Comparison of ENCODE assay signal across 1 cellular context in the genomic region with DNA sequence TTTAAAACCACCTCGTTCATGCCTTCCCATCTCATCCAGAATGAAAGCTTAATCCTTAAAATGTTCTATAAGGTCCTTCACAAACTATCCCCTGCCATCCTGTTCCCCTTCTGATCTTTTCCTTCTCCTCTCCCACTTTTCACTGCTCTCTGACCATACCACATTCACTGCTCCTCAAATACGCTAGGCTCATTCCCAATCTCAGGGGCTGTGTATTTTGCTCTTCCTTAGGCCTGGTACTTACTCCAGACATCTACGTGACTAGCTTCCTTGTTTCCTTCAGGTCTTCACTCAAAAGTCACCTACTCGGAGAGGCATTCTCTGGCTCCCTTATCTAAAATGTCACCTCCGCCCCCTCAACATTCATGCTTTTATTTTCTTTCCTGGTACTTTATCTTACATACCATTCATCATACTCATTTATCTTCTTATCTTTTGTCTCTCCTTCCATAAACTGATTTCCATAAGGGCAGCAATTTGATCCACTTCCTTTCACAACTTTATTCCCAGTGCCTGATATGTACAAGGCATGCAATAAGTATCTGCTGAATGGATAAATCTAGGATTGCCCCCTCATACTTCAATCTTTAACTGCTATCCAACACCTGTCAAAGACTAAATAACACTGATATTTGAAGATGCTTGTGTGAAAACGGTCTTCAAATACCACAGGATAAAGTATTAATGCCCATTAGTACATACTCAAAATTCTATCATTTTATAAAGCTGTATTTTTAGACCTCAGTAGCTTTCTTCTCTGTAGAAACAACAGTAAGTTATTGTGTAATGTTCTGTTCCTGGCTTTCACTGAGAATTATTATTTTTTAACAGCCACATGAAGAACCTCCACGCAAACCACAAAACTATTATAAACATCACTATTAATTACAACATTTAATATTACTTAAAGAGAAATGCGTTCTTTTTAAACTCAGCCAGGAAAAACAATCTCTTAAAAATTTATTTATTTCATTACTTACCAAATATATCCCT.
TF ChIP-seq lines count a peak whose summit lies in the region.

No MANE protein-coding gene starts in this region.

TF ChIP-seq in K562, 482 proteins besides CTCF, POLR2A, EP300 and RAD21 (continues in another document):
- TF ChIP-seq MAFG (tag; conservative IDR thresholded peaks at IDR 0.05) (no peak), ZKSCAN1 (IDR thresholded peaks at IDR 0.05; ENCODE audit: low read depth, low read length) (no peak), ZEB2 (IDR thresholded peaks at IDR 0.05) (peak; percentile 77), CBFA2T3 (IDR thresholded peaks at IDR 0.05) (peak; percentile 89), MAFK (IDR thresholded peaks at IDR 0.05; ENCODE audit: low read length) (no peak), RCOR1 (IDR thresholded peaks at IDR 0.05; ENCODE audit: borderline replicate concordance in 1 of 2, low read depth in 2 of 2, low read length in 2 of 2) (peak in 1 of 2 experiments; percentile 66; a peak in 1 of 4 replicates), RNF2 (IDR thresholded peaks at IDR 0.05) (0 out of 2 replicates have a peak, but pooled peaks have one; percentile 28), ATF7 (IDR thresholded peaks at IDR 0.05) (no peak), ZNF124 (CRISPR knock-in tag; IDR thresholded peaks at IDR 0.05) (no peak), TAL1 (IDR thresholded peaks at IDR 0.05) (peak; percentile 52; the same call in 1 of the 2 replicates), ZNF3 (CRISPR knock-in tag; IDR thresholded peaks at IDR 0.05) (no peak), IRF2 (CRISPR knock-in tag; IDR thresholded peaks at IDR 0.05) (no peak), HCFC1 (IDR thresholded peaks at IDR 0.05; ENCODE audit: low read depth, low read length) (no peak), JUND (IDR thresholded peaks at IDR 0.05; ENCODE audit: borderline replicate concordance, low read depth, low read length) (peak; percentile 43; the same call in 1 of the 2 replicates), JUND (tag; IDR thresholded peaks at IDR 0.05; ENCODE audit: borderline replicate concordance, low read depth, low read length) (peak; percentile 35; the same call in 1 of the 3 replicates), ZNF133 (CRISPR knock-in tag; IDR thresholded peaks at IDR 0.05) (no peak), CBFA2T2 (conservative IDR thresholded peaks at IDR 0.05) (peak; percentile 65), SUPT5H (IDR thresholded peaks at IDR 0.05) (no peak), GTF2F1 (IDR thresholded peaks at IDR 0.05; ENCODE audit: low read depth, low read length) (no peak), ZNF212 (CRISPR knock-in tag; IDR thresholded peaks at IDR 0.05) (no peak), CCNT2 (IDR thresholded peaks at IDR 0.05; ENCODE audit: borderline replicate concordance, extremely low read depth, insufficient read length, low read depth, low read length) (peak; percentile 17), PTRF (tag; IDR thresholded peaks at IDR 0.05) (0 out of 2 replicates have a peak, but pooled peaks have one; percentile 13), KAT8 (IDR thresholded peaks at IDR 0.05; ENCODE audit: low read depth) (no peak), ARID1B (IDR thresholded peaks at IDR 0.05) (peak; percentile 89), ZNF764 (CRISPR knock-in tag; IDR thresholded peaks at IDR 0.05; ENCODE audit: low read depth) (no peak), CTBP1 (IDR thresholded peaks at IDR 0.05; ENCODE audit: borderline replicate concordance) (peak; percentile 58; the same call in 1 of the 2 replicates), CXXC5 (CRISPR knock-in tag; IDR thresholded peaks at IDR 0.05) (no peak), HDAC2 (IDR thresholded peaks at IDR 0.05) (0 out of 2 replicates have a peak, but pooled peaks have one; percentile 20), PCBP2 (IDR thresholded peaks at IDR 0.05; ENCODE audit: low read depth, low read length, poor library complexity, severe bottlenecking) (no peak), CREB1 (IDR thresholded peaks at IDR 0.05) (no peak; the same call in 1 of the 2 replicates), CREB1 (CRISPR knock-in tag; IDR thresholded peaks at IDR 0.05) (no peak)
- TF ChIP-seq, protein P1, sequence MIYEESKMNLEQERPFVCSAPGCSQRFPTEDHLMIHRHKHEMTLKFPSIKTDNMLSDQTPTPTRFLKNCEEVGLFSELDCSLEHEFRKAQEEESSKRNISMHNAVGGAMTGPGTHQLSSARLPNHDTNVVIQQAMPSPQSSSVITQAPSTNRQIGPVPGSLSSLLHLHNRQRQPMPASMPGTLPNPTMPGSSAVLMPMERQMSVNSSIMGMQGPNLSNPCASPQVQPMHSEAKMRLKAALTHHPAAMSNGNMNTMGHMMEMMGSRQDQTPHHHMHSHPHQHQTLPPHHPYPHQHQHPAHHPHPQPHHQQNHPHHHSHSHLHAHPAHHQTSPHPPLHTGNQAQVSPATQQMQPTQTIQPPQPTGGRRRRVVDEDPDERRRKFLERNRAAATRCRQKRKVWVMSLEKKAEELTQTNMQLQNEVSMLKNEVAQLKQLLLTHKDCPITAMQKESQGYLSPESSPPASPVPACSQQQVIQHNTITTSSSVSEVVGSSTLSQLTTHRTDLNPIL (CRISPR knock-in tag; IDR thresholded peaks at IDR 0.05) = no peak
- TF ChIP-seq, protein P2, sequence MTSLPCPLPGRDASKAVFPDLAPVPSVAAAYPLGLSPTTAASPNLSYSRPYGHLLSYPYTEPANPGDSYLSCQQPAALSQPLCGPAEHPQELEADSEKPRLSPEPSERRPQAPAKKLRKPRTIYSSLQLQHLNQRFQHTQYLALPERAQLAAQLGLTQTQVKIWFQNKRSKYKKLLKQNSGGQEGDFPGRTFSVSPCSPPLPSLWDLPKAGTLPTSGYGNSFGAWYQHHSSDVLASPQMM (CRISPR knock-in tag; IDR thresholded peaks at IDR 0.05) = no peak
- TF ChIP-seq, protein P3, sequence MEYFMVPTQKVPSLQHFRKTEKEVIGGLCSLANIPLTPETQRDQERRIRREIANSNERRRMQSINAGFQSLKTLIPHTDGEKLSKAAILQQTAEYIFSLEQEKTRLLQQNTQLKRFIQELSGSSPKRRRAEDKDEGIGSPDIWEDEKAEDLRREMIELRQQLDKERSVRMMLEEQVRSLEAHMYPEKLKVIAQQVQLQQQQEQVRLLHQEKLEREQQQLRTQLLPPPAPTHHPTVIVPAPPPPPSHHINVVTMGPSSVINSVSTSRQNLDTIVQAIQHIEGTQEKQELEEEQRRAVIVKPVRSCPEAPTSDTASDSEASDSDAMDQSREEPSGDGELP (CRISPR knock-in tag; IDR thresholded peaks at IDR 0.05; ENCODE audit: borderline replicate concordance) = no peak
- TF ChIP-seq, protein P4, sequence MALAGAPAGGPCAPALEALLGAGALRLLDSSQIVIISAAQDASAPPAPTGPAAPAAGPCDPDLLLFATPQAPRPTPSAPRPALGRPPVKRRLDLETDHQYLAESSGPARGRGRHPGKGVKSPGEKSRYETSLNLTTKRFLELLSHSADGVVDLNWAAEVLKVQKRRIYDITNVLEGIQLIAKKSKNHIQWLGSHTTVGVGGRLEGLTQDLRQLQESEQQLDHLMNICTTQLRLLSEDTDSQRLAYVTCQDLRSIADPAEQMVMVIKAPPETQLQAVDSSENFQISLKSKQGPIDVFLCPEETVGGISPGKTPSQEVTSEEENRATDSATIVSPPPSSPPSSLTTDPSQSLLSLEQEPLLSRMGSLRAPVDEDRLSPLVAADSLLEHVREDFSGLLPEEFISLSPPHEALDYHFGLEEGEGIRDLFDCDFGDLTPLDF (CRISPR knock-in tag; IDR thresholded peaks at IDR 0.05) = no peak
- TF ChIP-seq, protein P5, sequence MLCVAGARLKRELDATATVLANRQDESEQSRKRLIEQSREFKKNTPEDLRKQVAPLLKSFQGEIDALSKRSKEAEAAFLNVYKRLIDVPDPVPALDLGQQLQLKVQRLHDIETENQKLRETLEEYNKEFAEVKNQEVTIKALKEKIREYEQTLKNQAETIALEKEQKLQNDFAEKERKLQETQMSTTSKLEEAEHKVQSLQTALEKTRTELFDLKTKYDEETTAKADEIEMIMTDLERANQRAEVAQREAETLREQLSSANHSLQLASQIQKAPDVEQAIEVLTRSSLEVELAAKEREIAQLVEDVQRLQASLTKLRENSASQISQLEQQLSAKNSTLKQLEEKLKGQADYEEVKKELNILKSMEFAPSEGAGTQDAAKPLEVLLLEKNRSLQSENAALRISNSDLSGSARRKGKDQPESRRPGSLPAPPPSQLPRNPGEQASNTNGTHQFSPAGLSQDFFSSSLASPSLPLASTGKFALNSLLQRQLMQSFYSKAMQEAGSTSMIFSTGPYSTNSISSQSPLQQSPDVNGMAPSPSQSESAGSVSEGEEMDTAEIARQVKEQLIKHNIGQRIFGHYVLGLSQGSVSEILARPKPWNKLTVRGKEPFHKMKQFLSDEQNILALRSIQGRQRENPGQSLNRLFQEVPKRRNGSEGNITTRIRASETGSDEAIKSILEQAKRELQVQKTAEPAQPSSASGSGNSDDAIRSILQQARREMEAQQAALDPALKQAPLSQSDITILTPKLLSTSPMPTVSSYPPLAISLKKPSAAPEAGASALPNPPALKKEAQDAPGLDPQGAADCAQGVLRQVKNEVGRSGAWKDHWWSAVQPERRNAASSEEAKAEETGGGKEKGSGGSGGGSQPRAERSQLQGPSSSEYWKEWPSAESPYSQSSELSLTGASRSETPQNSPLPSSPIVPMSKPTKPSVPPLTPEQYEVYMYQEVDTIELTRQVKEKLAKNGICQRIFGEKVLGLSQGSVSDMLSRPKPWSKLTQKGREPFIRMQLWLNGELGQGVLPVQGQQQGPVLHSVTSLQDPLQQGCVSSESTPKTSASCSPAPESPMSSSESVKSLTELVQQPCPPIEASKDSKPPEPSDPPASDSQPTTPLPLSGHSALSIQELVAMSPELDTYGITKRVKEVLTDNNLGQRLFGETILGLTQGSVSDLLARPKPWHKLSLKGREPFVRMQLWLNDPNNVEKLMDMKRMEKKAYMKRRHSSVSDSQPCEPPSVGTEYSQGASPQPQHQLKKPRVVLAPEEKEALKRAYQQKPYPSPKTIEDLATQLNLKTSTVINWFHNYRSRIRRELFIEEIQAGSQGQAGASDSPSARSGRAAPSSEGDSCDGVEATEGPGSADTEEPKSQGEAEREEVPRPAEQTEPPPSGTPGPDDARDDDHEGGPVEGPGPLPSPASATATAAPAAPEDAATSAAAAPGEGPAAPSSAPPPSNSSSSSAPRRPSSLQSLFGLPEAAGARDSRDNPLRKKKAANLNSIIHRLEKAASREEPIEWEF (CRISPR knock-in tag; IDR thresholded peaks at IDR 0.05) = no peak
- TF ChIP-seq, protein P6, sequence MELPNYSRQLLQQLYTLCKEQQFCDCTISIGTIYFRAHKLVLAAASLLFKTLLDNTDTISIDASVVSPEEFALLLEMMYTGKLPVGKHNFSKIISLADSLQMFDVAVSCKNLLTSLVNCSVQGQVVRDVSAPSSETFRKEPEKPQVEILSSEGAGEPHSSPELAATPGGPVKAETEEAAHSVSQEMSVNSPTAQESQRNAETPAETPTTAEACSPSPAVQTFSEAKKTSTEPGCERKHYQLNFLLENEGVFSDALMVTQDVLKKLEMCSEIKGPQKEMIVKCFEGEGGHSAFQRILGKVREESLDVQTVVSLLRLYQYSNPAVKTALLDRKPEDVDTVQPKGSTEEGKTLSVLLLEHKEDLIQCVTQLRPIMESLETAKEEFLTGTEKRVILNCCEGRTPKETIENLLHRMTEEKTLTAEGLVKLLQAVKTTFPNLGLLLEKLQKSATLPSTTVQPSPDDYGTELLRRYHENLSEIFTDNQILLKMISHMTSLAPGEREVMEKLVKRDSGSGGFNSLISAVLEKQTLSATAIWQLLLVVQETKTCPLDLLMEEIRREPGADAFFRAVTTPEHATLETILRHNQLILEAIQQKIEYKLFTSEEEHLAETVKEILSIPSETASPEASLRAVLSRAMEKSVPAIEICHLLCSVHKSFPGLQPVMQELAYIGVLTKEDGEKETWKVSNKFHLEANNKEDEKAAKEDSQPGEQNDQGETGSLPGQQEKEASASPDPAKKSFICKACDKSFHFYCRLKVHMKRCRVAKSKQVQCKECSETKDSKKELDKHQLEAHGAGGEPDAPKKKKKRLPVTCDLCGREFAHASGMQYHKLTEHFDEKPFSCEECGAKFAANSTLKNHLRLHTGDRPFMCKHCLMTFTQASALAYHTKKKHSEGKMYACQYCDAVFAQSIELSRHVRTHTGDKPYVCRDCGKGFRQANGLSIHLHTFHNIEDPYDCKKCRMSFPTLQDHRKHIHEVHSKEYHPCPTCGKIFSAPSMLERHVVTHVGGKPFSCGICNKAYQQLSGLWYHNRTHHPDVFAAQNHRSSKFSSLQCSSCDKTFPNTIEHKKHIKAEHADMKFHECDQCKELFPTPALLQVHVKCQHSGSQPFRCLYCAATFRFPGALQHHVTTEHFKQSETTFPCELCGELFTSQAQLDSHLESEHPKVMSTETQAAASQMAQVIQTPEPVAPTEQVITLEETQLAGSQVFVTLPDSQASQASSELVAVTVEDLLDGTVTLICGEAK (IDR thresholded peaks at IDR 0.05) = peak; percentile 66; the same call in 1 of the 2 replicates
- TF ChIP-seq, protein P6 (CRISPR knock-in tag; IDR thresholded peaks at IDR 0.05) = no peak
